Comparison of ENCODE assay signal across 5 cellular contexts in genomic region chr16:28602515-28602914, GRCh38. TPM values are rescaled to one million over a fixed set of nuclear protein-coding genes. Genes with fewer than 3 reads are reported as not detected.
"Had no signal": no experiment of that assay in that cellular context is flagged by ENCODE, and none has a peak within 500 bp of the region (broad histone marks: within the 10 kb centered on the region; RNA-seq: fewer than 3 reads in every experiment).

No MANE protein-coding gene starts in this region.

RNA-seq across cellular contexts. Expression of gene SULT1A2, which starts 5.7 kb away (rescaled TPM):
- total RNA-seq: RPMI7951, SJCRH30 had no signal

RNA-seq across cellular contexts. Expression of gene SULT1A1, which starts 7.3 kb away (rescaled TPM):
- total RNA-seq: RPMI7951 had no signal

RNA-seq across cellular contexts. Expression of gene NPIPB8, which starts 35.4 kb away (rescaled TPM):
- total RNA-seq: activated CD8-positive, alpha-beta T cell treated with anti-CD3 and anti-CD28 coated beads for 36 hours; activated T-helper 17 cell treated with anti-CD3 and anti-CD28 coated beads, Interleukin-2, amount 50 U/mL, for 72 hours; RPMI7951; SJCRH30 had no signal
- polyA plus RNA-seq: aorta had no signal
